2 cellular contexts compared by ENCODE assay signal in the genomic region with DNA sequence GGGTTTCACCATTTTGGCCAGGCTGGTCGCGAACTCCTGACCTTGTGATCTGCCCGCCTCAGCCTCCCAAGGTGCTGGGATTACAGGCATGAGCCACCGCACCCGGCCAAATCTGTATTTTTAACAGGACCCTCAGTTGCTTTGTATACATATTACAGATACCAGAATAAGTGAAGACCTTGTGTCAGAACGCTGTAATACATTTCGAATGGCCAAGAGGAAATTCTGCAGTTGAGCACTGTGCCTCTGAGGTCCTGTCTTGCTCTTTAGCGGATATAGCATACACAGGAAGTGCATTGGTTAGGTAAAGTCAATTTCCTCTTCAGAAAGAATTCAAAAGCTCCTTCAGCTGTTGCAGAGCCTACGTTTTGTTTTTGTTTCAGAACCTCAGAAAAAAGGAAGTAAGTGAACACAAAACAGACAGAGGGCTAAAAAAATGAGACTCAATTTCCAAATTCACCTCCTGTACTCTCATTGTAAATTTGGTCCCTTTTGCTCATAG.
TF ChIP-seq lines count a peak whose summit lies in the region.

No MANE protein-coding gene starts in this region.

TF ChIP-seq in GM12878, 131 proteins besides CTCF, POLR2A, EP300 and RAD21 (continues in another document):
- TF ChIP-seq SUZ12 (IDR thresholded peaks at IDR 0.05; ENCODE audit: unreplicated experiment) (no peak), TCF7 (IDR thresholded peaks at IDR 0.05; ENCODE audit: borderline replicate concordance) (no peak), BACH1 (IDR thresholded peaks at IDR 0.05; ENCODE audit: borderline replicate concordance) (no peak), RFX5 (IDR thresholded peaks at IDR 0.05; ENCODE audit: low read depth, low read length) (no peak), SREBF2 (IDR thresholded peaks at IDR 0.05; ENCODE audit: low read length) (no peak), SIX5 (IDR thresholded peaks at IDR 0.05; ENCODE audit: low read depth, low read length, severe bottlenecking) (no peak), YBX1 (IDR thresholded peaks at IDR 0.05) (no peak), PML (IDR thresholded peaks at IDR 0.05; ENCODE audit: low read length) (no peak), PAX5 (IDR thresholded peaks at IDR 0.05; ENCODE audit: borderline replicate concordance, low read depth, low read length) (no peak), IRF4 (IDR thresholded peaks at IDR 0.05; ENCODE audit: low read depth, low read length) (no peak), CHD1 (IDR thresholded peaks at IDR 0.05; ENCODE audit: low read depth, low read length) (no peak), IKZF1 (conservative IDR thresholded peaks at IDR 0.05) (peak; percentile 29; the same call in 1 of the 2 replicates), NR2C2 (IDR thresholded peaks at IDR 0.05; ENCODE audit: borderline replicate concordance, control insufficient read depth, insufficient read length, low read depth) (no peak), SP1 (IDR thresholded peaks at IDR 0.05; ENCODE audit: low read depth, low read length) (no peak), IKZF2 (IDR thresholded peaks at IDR 0.05) (no peak; a peak in 2 of 4 replicates), EGR1 (IDR thresholded peaks at IDR 0.05; ENCODE audit: borderline replicate concordance in 1 of 2, low read depth in 2 of 2, low read length in 2 of 2) (no peak)
- TF ChIP-seq, protein P1, sequence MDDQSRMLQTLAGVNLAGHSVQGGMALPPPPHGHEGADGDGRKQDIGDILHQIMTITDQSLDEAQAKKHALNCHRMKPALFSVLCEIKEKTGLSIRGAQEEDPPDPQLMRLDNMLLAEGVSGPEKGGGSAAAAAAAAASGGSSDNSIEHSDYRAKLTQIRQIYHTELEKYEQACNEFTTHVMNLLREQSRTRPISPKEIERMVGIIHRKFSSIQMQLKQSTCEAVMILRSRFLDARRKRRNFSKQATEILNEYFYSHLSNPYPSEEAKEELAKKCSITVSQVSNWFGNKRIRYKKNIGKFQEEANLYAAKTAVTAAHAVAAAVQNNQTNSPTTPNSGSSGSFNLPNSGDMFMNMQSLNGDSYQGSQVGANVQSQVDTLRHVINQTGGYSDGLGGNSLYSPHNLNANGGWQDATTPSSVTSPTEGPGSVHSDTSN (IDR thresholded peaks at IDR 0.05; ENCODE audit: insufficient replicate concordance, low read depth, low read length), result no peak
- TF ChIP-seq, protein P2, sequence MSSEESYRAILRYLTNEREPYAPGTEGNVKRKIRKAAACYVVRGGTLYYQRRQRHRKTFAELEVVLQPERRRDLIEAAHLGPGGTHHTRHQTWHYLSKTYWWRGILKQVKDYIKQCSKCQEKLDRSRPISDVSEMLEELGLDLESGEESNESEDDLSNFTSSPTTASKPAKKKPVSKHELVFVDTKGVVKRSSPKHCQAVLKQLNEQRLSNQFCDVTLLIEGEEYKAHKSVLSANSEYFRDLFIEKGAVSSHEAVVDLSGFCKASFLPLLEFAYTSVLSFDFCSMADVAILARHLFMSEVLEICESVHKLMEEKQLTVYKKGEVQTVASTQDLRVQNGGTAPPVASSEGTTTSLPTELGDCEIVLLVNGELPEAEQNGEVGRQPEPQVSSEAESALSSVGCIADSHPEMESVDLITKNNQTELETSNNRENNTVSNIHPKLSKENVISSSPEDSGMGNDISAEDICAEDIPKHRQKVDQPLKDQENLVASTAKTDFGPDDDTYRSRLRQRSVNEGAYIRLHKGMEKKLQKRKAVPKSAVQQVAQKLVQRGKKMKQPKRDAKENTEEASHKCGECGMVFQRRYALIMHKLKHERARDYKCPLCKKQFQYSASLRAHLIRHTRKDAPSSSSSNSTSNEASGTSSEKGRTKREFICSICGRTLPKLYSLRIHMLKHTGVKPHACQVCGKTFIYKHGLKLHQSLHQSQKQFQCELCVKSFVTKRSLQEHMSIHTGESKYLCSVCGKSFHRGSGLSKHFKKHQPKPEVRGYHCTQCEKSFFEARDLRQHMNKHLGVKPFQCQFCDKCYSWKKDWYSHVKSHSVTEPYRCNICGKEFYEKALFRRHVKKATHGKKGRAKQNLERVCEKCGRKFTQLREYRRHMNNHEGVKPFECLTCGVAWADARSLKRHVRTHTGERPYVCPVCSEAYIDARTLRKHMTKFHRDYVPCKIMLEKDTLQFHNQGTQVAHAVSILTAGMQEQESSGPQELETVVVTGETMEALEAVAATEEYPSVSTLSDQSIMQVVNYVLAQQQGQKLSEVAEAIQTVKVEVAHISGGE (CRISPR knock-in tag; IDR thresholded peaks at IDR 0.05), result no peak
- TF ChIP-seq, protein P3, sequence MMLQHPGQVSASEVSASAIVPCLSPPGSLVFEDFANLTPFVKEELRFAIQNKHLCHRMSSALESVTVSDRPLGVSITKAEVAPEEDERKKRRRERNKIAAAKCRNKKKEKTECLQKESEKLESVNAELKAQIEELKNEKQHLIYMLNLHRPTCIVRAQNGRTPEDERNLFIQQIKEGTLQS (IDR thresholded peaks at IDR 0.05; ENCODE audit: borderline replicate concordance, extremely low read depth, low read depth, low read length), result no peak
- TF ChIP-seq, protein P4, sequence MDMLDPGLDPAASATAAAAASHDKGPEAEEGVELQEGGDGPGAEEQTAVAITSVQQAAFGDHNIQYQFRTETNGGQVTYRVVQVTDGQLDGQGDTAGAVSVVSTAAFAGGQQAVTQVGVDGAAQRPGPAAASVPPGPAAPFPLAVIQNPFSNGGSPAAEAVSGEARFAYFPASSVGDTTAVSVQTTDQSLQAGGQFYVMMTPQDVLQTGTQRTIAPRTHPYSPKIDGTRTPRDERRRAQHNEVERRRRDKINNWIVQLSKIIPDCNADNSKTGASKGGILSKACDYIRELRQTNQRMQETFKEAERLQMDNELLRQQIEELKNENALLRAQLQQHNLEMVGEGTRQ (IDR thresholded peaks at IDR 0.05; ENCODE audit: borderline replicate concordance, low read depth, low read length), result no peak

TF ChIP-seq in HEK293T, 16 proteins besides CTCF, POLR2A, EP300 and RAD21:
- TF ChIP-seq ELF4 (IDR thresholded peaks at IDR 0.05) (no peak), NFRKB (IDR thresholded peaks at IDR 0.05) (no peak), FOXM1 (IDR thresholded peaks at IDR 0.05; ENCODE audit: borderline replicate concordance) (no peak), SP1 (IDR thresholded peaks at IDR 0.05) (no peak)
- TF ChIP-seq, protein P5, sequence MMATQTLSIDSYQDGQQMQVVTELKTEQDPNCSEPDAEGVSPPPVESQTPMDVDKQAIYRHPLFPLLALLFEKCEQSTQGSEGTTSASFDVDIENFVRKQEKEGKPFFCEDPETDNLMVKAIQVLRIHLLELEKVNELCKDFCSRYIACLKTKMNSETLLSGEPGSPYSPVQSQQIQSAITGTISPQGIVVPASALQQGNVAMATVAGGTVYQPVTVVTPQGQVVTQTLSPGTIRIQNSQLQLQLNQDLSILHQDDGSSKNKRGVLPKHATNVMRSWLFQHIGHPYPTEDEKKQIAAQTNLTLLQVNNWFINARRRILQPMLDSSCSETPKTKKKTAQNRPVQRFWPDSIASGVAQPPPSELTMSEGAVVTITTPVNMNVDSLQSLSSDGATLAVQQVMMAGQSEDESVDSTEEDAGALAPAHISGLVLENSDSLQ (IDR thresholded peaks at IDR 0.05), result no peak
TF ChIP-seq in HEK293T: peak in this region for 0.
